Comparison of ENCODE assay signal across 9 cellular contexts in the genomic region with DNA sequence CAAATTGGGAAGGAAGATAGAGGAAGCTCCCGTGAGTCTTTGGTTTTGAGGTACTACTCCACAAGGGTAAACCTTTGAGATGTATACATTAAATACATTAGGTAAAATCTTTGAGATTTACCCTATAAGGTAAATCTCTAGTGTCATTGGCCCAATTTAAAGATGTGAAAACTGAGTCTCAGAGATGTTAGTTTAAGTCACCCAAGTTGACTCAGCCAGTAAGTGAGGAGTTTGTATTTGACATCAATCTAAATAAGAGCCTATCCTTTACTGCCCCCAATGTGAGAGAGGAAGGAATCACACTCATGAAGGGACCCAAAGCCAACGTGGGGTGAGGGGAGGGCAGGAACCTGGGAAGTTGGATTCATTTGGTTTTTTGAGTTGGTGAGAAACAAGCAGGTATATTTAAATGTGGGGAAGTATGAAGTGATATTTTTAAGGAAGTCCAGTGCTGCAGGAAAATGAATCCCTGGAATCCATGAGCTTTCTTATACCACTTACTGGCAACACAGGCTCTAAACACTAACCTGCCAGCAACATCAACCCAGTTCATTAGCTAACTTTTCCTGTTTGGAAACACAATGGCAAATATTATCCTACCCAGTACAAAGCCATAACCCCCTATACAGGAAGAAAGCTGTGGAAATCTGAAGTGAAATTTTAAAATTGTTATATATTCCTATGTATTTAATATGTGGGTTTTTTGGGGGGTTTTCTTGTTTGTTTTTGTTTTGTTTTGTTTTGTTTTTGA. TPM values are rescaled to one million over a fixed set of nuclear protein-coding genes. Genes with fewer than 3 reads are reported as not detected.
DNase-seq lines count a peak whose midpoint lies in the region; ATAC-seq and TF ChIP-seq lines count a peak whose summit lies in the region.
"Had no signal": no experiment of that assay in that cellular context is flagged by ENCODE, and none has a peak within 500 bp of the region (broad histone marks: within the 10 kb centered on the region; RNA-seq: fewer than 3 reads in every experiment).

No MANE protein-coding gene starts in this region.

- POLR2A ChIA-PET in activated naive CD8-positive, alpha-beta T cell treated with anti-CD3 and anti-CD28 coated beads, Interleukin-2, amount 10 ng/mL, durations not matched to agents 7 days and 5 days (lab: Charles Lee): interaction anchor here (0.6 kb wide), 1 partner anchor 25 kb away, joined by 5 read pairs; no protein-coding TSS in a partner anchor

- DNase-seq in activated naive CD8-positive, alpha-beta T cell treated with anti-CD3 and anti-CD28 coated beads, Interleukin-2, amount 10 ng/mL, durations not matched to agents 7 days and 5 days: no peak
- DNase-seq in activated naive CD8-positive, alpha-beta T cell treated with anti-CD3 and anti-CD28 coated beads for 36 hours: no peak
- DNase-seq in MV-4-11 (lab: John Stamatoyannopoulos, UW): peak; percentile 25
- no peak for DNase-seq in chondrocyte (ENCODE audit: low spot score)
- DNase-seq in stimulated activated naive CD8-positive, alpha-beta T cell treated with anti-CD3 and anti-CD28 coated beads, Interleukin-15, Interleukin-2, amounts not matched to agents 100 U/mL and 50 U/mL, for 24 hours: no peak
- DNase-seq in glomerular visceral epithelial cell (ENCODE audit: extremely low spot score): no peak
- DNase-seq: uterus had no signal

- no peak overlapping the region for H3K4me3 Mint-ChIP-seq in activated naive CD8-positive, alpha-beta T cell treated with anti-CD3 and anti-CD28 coated beads, Interleukin-2, amount 10 ng/mL, durations not matched to agents 7 days and 5 days
- H3K4me3 Mint-ChIP-seq in activated naive CD8-positive, alpha-beta T cell treated with anti-CD3 and anti-CD28 coated beads for 36 hours: no peak overlapping the region
- H3K4me3 Mint-ChIP-seq in chondrocyte (ENCODE audit: unreplicated experiment): no peak overlapping the region

- peaks cover 10% of the 10 kb centered on the region for H3K27me3 Mint-ChIP-seq in activated naive CD8-positive, alpha-beta T cell treated with anti-CD3 and anti-CD28 coated beads, Interleukin-2, amount 10 ng/mL, durations not matched to agents 7 days and 5 days
- peaks cover 11% of the 10 kb centered on the region for H3K27me3 Mint-ChIP-seq in activated naive CD8-positive, alpha-beta T cell treated with anti-CD3 and anti-CD28 coated beads for 36 hours
- no peaks in the 10 kb centered on the region for H3K27me3 Mint-ChIP-seq in chondrocyte (ENCODE audit: low read depth)

- no peaks in the 10 kb centered on the region for H3K9me3 Mint-ChIP-seq in activated naive CD8-positive, alpha-beta T cell treated with anti-CD3 and anti-CD28 coated beads, Interleukin-2, amount 10 ng/mL, durations not matched to agents 7 days and 5 days
- no peaks in the 10 kb centered on the region for H3K9me3 Mint-ChIP-seq in activated naive CD8-positive, alpha-beta T cell treated with anti-CD3 and anti-CD28 coated beads for 36 hours
- H3K9me3 Mint-ChIP-seq in chondrocyte (ENCODE audit: low read depth): no peaks in the 10 kb centered on the region

- ATAC-seq in activated naive CD8-positive, alpha-beta T cell treated with anti-CD3 and anti-CD28 coated beads, Interleukin-2, amount 10 ng/mL, durations not matched to agents 7 days and 5 days (ENCODE audit: low read depth): peak; percentile 65
- peak; percentile 65 for ATAC-seq in stimulated activated naive CD8-positive, alpha-beta T cell treated with anti-CD3 and anti-CD28 coated beads, Interleukin-15, Interleukin-2, amounts not matched to agents 100 U/mL and 50 U/mL, for 24 hours
- ATAC-seq in GM19452 (IDR thresholded peaks at IDR 0.05; ENCODE audit: unreplicated experiment) (no peak), HG02938 (IDR thresholded peaks at IDR 0.05; ENCODE audit: unreplicated experiment) (no peak)

- peak; percentile 35 for TF ChIP-seq CTCF in chondrocyte (IDR thresholded peaks at IDR 0.05)

- no peaks in the 10 kb centered on the region for H3K36me3 Mint-ChIP-seq in activated naive CD8-positive, alpha-beta T cell treated with anti-CD3 and anti-CD28 coated beads, Interleukin-2, amount 10 ng/mL, durations not matched to agents 7 days and 5 days
- H3K36me3 Mint-ChIP-seq in activated naive CD8-positive, alpha-beta T cell treated with anti-CD3 and anti-CD28 coated beads for 36 hours: no peaks in the 10 kb centered on the region
- no peaks in the 10 kb centered on the region for H3K36me3 Mint-ChIP-seq in chondrocyte (ENCODE audit: low read depth)

- no peaks in the 10 kb centered on the region for H3K4me1 Mint-ChIP-seq in activated naive CD8-positive, alpha-beta T cell treated with anti-CD3 and anti-CD28 coated beads, Interleukin-2, amount 10 ng/mL, durations not matched to agents 7 days and 5 days
- no peaks in the 10 kb centered on the region for H3K4me1 Mint-ChIP-seq in activated naive CD8-positive, alpha-beta T cell treated with anti-CD3 and anti-CD28 coated beads for 36 hours
- peaks cover 49% of the 10 kb centered on the region for H3K4me1 Mint-ChIP-seq in chondrocyte (ENCODE audit: low read depth)

- no peak overlapping the region for H3K27ac Mint-ChIP-seq in activated naive CD8-positive, alpha-beta T cell treated with anti-CD3 and anti-CD28 coated beads, Interleukin-2, amount 10 ng/mL, durations not matched to agents 7 days and 5 days
- H3K27ac Mint-ChIP-seq in activated naive CD8-positive, alpha-beta T cell treated with anti-CD3 and anti-CD28 coated beads for 36 hours: no peak overlapping the region
- peak overlapping the region; percentile 72 for H3K27ac Mint-ChIP-seq in chondrocyte (ENCODE audit: unreplicated experiment)

RNA-seq across cellular contexts. Expression of a gene that starts 55.3 kb away (rescaled TPM):
- total RNA-seq in activated naive CD8-positive, alpha-beta T cell treated with anti-CD3 and anti-CD28 coated beads, Interleukin-2, amount 10 ng/mL, durations not matched to agents 7 days and 5 days: 1 to 10 TPM in 1 of 2 experiments, under 1 TPM in 1; 0.91 to 2.0 TPM
- total RNA-seq in activated naive CD8-positive, alpha-beta T cell treated with anti-CD3 and anti-CD28 coated beads for 36 hours: under 1 TPM; 0.41 to 0.94 TPM
- total RNA-seq in chondrocyte: 886 to 1,317 TPM (median 900 TPM) in 3 replicates

Comparison
In these comparisons a context has a peak if more than half of its experiments do, and no peak if none do; other contexts are left out.
1. ATAC-seq: peak in activated naive CD8-positive, alpha-beta T cell treated with anti-CD3 and anti-CD28 coated beads, Interleukin-2, amount 10 ng/mL, durations not matched to agents 7 days and 5 days (single experiment) and stimulated activated naive CD8-positive, alpha-beta T cell treated with anti-CD3 and anti-CD28 coated beads, Interleukin-15, Interleukin-2, amounts not matched to agents 100 U/mL and 50 U/mL, for 24 hours (single experiment); none in GM19452 (single experiment) and HG02938 (single experiment).
2. RNA of a gene that starts 55.3 kb away (total RNA-seq): 886 to 1,317 TPM in chondrocyte; 0.91 to 2.0 TPM in activated naive CD8-positive, alpha-beta T cell treated with anti-CD3 and anti-CD28 coated beads, Interleukin-2, amount 10 ng/mL, durations not matched to agents 7 days and 5 days and 0.41 to 0.94 TPM in activated naive CD8-positive, alpha-beta T cell treated with anti-CD3 and anti-CD28 coated beads for 36 hours; every median in the first group is over 100 times any median in the second.